In genomic region chr1:199724049-199724448, GRCh38 we compare ENCODE assay signal across 25 cellular contexts.
"Had no signal": no experiment of that assay in that cellular context is flagged by ENCODE, and none has a peak within 500 bp of the region (broad histone marks: within the 10 kb centered on the region; RNA-seq: fewer than 3 reads in every experiment).

No MANE protein-coding gene starts in this region.

- DNase-seq: cerebellar nuclear complex; cortex of kidney; effector CD4-positive, alpha-beta T cell; foreskin melanocyte; glutamatergic neuron; heart right ventricle; hippocampal formation; natural killer cell; right cardiac atrium; stimulated activated CD4-positive, alpha-beta T cell treated with anti-CD3 and anti-CD28 coated beads, Interleukin-15, amount 100 ng/mL, for 24 hours; stimulated activated CD4-positive, alpha-beta T cell treated with anti-CD3 and anti-CD28 coated beads, Interleukin-2, amount 100 ng/mL, for 48 hours; stimulated activated naive B cell treated with anti-CD40 and anti-IgM and Interleukin-4, amounts not matched to agents 10 μg/mL and 1 μg/mL and 100 μg/mL, for 72 hours; upper lobe of right lung; uterus had no signal

- H3K27ac Mint-ChIP-seq: memory B cell; natural killer cell; stimulated activated naive B cell treated with anti-CD40 and anti-IgM and Interleukin-4, amounts not matched to agents 10 μg/mL and 1 μg/mL and 100 μg/mL, for 72 hours; stimulated activated naive CD8-positive, alpha-beta T cell treated with anti-CD3 and anti-CD28 coated beads, Interleukin-15, Interleukin-2, amounts not matched to agents 100 ng/mL and 50 ng/mL, for 24 hours had no signal

- H3K4me1 Mint-ChIP-seq: natural killer cell had no signal

- H3K27ac ChIP-seq: prostate gland, thoracic aorta, tibial nerve, upper lobe of right lung, uterus had no signal

- H3K36me3 ChIP-seq: heart right ventricle, prostate gland, thoracic aorta, tibial nerve, upper lobe of right lung, uterus had no signal

- H3K9me3 Mint-ChIP-seq: memory B cell; natural killer cell; neural crest cell; stimulated activated naive B cell treated with anti-CD40 and anti-IgM and Interleukin-4, amounts not matched to agents 10 μg/mL and 1 μg/mL and 100 μg/mL, for 72 hours; stimulated activated naive CD8-positive, alpha-beta T cell treated with anti-CD3 and anti-CD28 coated beads, Interleukin-15, Interleukin-2, amounts not matched to agents 100 ng/mL and 50 ng/mL, for 24 hours had no signal

- H3K36me3 Mint-ChIP-seq: natural killer cell; stimulated activated naive B cell treated with anti-CD40 and anti-IgM and Interleukin-4, amounts not matched to agents 10 μg/mL and 1 μg/mL and 100 μg/mL, for 72 hours had no signal

- H3K4me1 ChIP-seq: prostate gland, tibial nerve, upper lobe of right lung, uterus had no signal

- H3K27me3 ChIP-seq: heart right ventricle, tibial nerve, upper lobe of right lung, uterus had no signal

- FAIRE-seq: islet of Langerhans had no signal

- H3K9me3 ChIP-seq: heart right ventricle, prostate gland, thoracic aorta, tibial nerve, upper lobe of right lung, uterus had no signal

- ATAC-seq: esophagus mucosa; left lobe of liver; natural killer cell; right cardiac atrium; stimulated activated naive B cell treated with anti-CD40 and anti-IgM and Interleukin-4, amounts not matched to agents 10 μg/mL and 1 μg/mL and 100 μg/mL, for 72 hours; upper lobe of right lung had no signal

- H3K4me3 ChIP-seq: heart right ventricle, lung, prostate gland, skin epidermis, thoracic aorta, tibial nerve, upper lobe of right lung, uterus had no signal

- H3K4me3 Mint-ChIP-seq: memory B cell; natural killer cell; neural crest cell; stimulated activated naive B cell treated with anti-CD40 and anti-IgM and Interleukin-4, amounts not matched to agents 10 μg/mL and 1 μg/mL and 100 μg/mL, for 72 hours; stimulated activated naive CD8-positive, alpha-beta T cell treated with anti-CD3 and anti-CD28 coated beads, Interleukin-15, Interleukin-2, amounts not matched to agents 100 ng/mL and 50 ng/mL, for 24 hours had no signal
